10 cellular contexts compared by ENCODE assay signal in genomic region chr12:6763380-6763779, GRCh38. TPM values are rescaled to one million over a fixed set of nuclear protein-coding genes. Genes with fewer than 3 reads are reported as not detected.
DNase-seq lines count a peak whose midpoint lies in the region; ATAC-seq and TF ChIP-seq lines count a peak whose summit lies in the region.
"Had no signal": no experiment of that assay in that cellular context is flagged by ENCODE, and none has a peak within 500 bp of the region (broad histone marks: within the 10 kb centered on the region; RNA-seq: fewer than 3 reads in every experiment).

No MANE protein-coding gene starts in this region.

- H3K4me1 Mint-ChIP-seq in activated CD8-positive, alpha-beta T cell treated with anti-CD3 and anti-CD28 coated beads for 36 hours (ENCODE audit: low read depth): peaks cover 29% of the 10 kb centered on the region

- CTCF ChIA-PET in HEK293T (lab: Yijun Ruan, JAX): interaction anchor here (0.7 to 0.8 kb wide), 3 partner anchors 11 to 191 kb away, joined by 3 to 5 read pairs (median 3); partner anchors contain the start of gene MLF2
- CTCF ChIA-PET in activated CD8-positive, alpha-beta T cell treated with anti-CD3 and anti-CD28 coated beads for 36 hours (lab: Charles Lee): interaction anchor here (1.0 to 16.4 kb wide), 4 partner anchors 10 to 65 kb away, joined by 3 to 341 read pairs (median 10); partner anchors contain the start of genes GPR162, MLF2 and P3H3

- H3K27me3 ChIP-seq in ascending aorta: no peaks in the 10 kb centered on the region
- H3K27me3 ChIP-seq in layer of hippocampus (ENCODE audit: control insufficient read depth, insufficient read depth, low read length): no peaks in the 10 kb centered on the region
- H3K27me3 ChIP-seq in spleen (replicated peaks in 1 of 7): peaks cover 0 to 44% (median 11%) of the 10 kb centered on the region in 7 donors

- POLR2A ChIA-PET in HEK293T (lab: Yijun Ruan, JAX): interaction anchor here (0.9 to 8.6 kb wide), 3 partner anchors 10 to 65 kb away, joined by 3 to 148 read pairs (median 4); partner anchors contain the start of genes COPS7A, MLF2 and P3H3
- POLR2A ChIA-PET in activated CD8-positive, alpha-beta T cell treated with anti-CD3 and anti-CD28 coated beads for 36 hours (lab: Charles Lee): interaction anchor here (0.6 to 1.1 kb wide), 3 partner anchors 9 to 73 kb away, joined by 3 to 7 read pairs (median 3); partner anchors contain the start of gene MLF2

- H3K9me3 ChIP-seq in ascending aorta (no peaks in the 10 kb centered on the region), spleen (no peaks in the 10 kb centered on the region)

- WGBS in spleen, 5 donors: 67 to 79% (median 71%) methylated on average over 4 of the region's 4 CpGs

- peaks cover 4% of the 10 kb centered on the region for H3K36me3 Mint-ChIP-seq in activated CD8-positive, alpha-beta T cell treated with anti-CD3 and anti-CD28 coated beads for 36 hours (ENCODE audit: low read depth)

- H3K4me3 Mint-ChIP-seq in activated CD8-positive, alpha-beta T cell treated with anti-CD3 and anti-CD28 coated beads for 36 hours: no peak overlapping the region
- H3K4me3 Mint-ChIP-seq: activated T-cell treated with anti-CD3 and anti-CD28 coated beads, Interleukin-2, amount 50 U/mL, for 4 hours had no signal

- DNase-seq in HEK293T (ENCODE audit: extremely low spot score) (no peak), ascending aorta (ENCODE audit: low spot score in 2 of 2) (no peak), spleen (no peak), HPDE6-E6E7 (ENCODE audit: extremely low spot score) (no peak), NCI-H82 treated with DMSO at 0.1 percent for 48 hours (lab: John Stamatoyannopoulos, UW; ENCODE audit: unreplicated experiment) (no peak)
- DNase-seq in activated CD8-positive, alpha-beta T cell treated with anti-CD3 and anti-CD28 coated beads for 36 hours: no peak
- DNase-seq: activated T-cell treated with anti-CD3 and anti-CD28 coated beads, Interleukin-2, amount 50 U/mL, for 4 hours; NCI-H1105 had no signal

- H3K27ac ChIP-seq in ascending aorta (peak overlapping the region; percentile 84 to 97), layer of hippocampus (ENCODE audit: low read depth, low read length) (peak overlapping the region; percentile 98), spleen (peak overlapping the region; percentile 60 to 91 (median 82))

- peaks cover 31% of the 10 kb centered on the region for H3K27me3 Mint-ChIP-seq in activated CD8-positive, alpha-beta T cell treated with anti-CD3 and anti-CD28 coated beads for 36 hours

- no peaks in the 10 kb centered on the region for H3K9me3 Mint-ChIP-seq in activated CD8-positive, alpha-beta T cell treated with anti-CD3 and anti-CD28 coated beads for 36 hours
- H3K9me3 Mint-ChIP-seq: activated T-cell treated with anti-CD3 and anti-CD28 coated beads, Interleukin-2, amount 50 U/mL, for 4 hours had no signal

- intact Hi-C loops in ascending aorta (cut with DNase I) (no loop called here), spleen (cut with DNase I; ENCODE audit: low total_unique reads) (no loop called here)
- intact Hi-C loops in activated CD8-positive, alpha-beta T cell treated with anti-CD3 and anti-CD28 coated beads for 36 hours (cut with micrococcal nuclease): no loop called here

- no peak for TF ChIP-seq POLR2A in spleen (IDR thresholded peaks at IDR 0.05)

- no peak for TF ChIP-seq CTCF in ascending aorta (IDR thresholded peaks at IDR 0.05)
- TF ChIP-seq CTCF in spleen (IDR thresholded peaks at IDR 0.05 in 8 of 11, conservative IDR thresholded peaks at IDR 0.05 in 3 of 11): no peak
- no peak for TF ChIP-seq CTCF in activated CD8-positive, alpha-beta T cell treated with anti-CD3 and anti-CD28 coated beads for 36 hours (IDR thresholded peaks at IDR 0.05)

- H3K4me1 ChIP-seq in ascending aorta: peaks cover 6 to 21% of the 10 kb centered on the region in 2 donors
- H3K4me1 ChIP-seq in spleen: peaks cover 9 to 48% (median 41%) of the 10 kb centered on the region in 6 donors

- no peaks in the 10 kb centered on the region for H3K36me3 ChIP-seq in ascending aorta
- no peaks in the 10 kb centered on the region for H3K36me3 ChIP-seq in spleen

- H3K27ac Mint-ChIP-seq in activated CD8-positive, alpha-beta T cell treated with anti-CD3 and anti-CD28 coated beads for 36 hours: no peak overlapping the region

- H3K4me3 ChIP-seq in ascending aorta (peak overlapping the region in 1 of 2 donors; percentile 97), spleen (peak overlapping the region in 2 of 8 donors; percentile 8 to 47)

- no peak for ATAC-seq in HG02884 (IDR thresholded peaks at IDR 0.05; ENCODE audit: unreplicated experiment)
- no peak for ATAC-seq in activated CD8-positive, alpha-beta T cell treated with anti-CD3 and anti-CD28 coated beads for 36 hours

TF ChIP-seq in HEK293T, 16 proteins besides CTCF, POLR2A, EP300 and RAD21:
- no peak for TF ChIP-seq LEF1 (IDR thresholded peaks at IDR 0.05; ENCODE audit: borderline replicate concordance)
- no peak for TF ChIP-seq ZNF384 (IDR thresholded peaks at IDR 0.05)
- TF ChIP-seq TARDBP (IDR thresholded peaks at IDR 0.05): no peak
- no peak for TF ChIP-seq SP1 (IDR thresholded peaks at IDR 0.05)
- no peak for TF ChIP-seq FOXM1 (IDR thresholded peaks at IDR 0.05; ENCODE audit: borderline replicate concordance)
- peak; percentile 59 for TF ChIP-seq L3MBTL2 (conservative IDR thresholded peaks at IDR 0.05)

RNA-seq across cellular contexts. Expression of gene PTMS, which starts 2.8 kb away (rescaled TPM):
- total RNA-seq in ascending aorta: 361 TPM
- total RNA-seq in spleen: 100 to 1,000 TPM in 1 of 7 donors, 10 to 100 TPM in 6; 47.4 to 130 (median 89.1) TPM
- 100 to 1,000 TPM in 2 of 3 donors, 10 to 100 TPM in 1; 70.5 to 169 (median 102) TPM for polyA plus RNA-seq in spleen
- 10 to 100 TPM; 78.6 TPM for total RNA-seq in activated CD8-positive, alpha-beta T cell treated with anti-CD3 and anti-CD28 coated beads for 36 hours

RNA-seq across cellular contexts. Expression of gene LAG3, which starts 8.9 kb away (rescaled TPM):
- not detected for total RNA-seq in ascending aorta
- total RNA-seq in spleen: 10 to 100 TPM in 6 of 7 donors, 1 to 10 TPM in 1; 9.4 to 29.4 (median 17.9) TPM
- 1 to 10 TPM; 3.7 to 4.7 (median 4.5) TPM for polyA plus RNA-seq in spleen
- 100 to 1,000 TPM; 264 to 268 TPM for total RNA-seq in activated CD8-positive, alpha-beta T cell treated with anti-CD3 and anti-CD28 coated beads for 36 hours

RNA-seq across cellular contexts. Expression of gene MLF2, which starts 10.4 kb away (rescaled TPM):
- 145 TPM for total RNA-seq in ascending aorta
- 100 to 1,000 TPM in 5 of 7 donors, 10 to 100 TPM in 2; 85.4 to 123 (median 104) TPM for total RNA-seq in spleen
- 100 to 1,000 TPM in 2 of 3 donors, 10 to 100 TPM in 1; 78.0 to 116 (median 101) TPM for polyA plus RNA-seq in spleen
- total RNA-seq in activated CD8-positive, alpha-beta T cell treated with anti-CD3 and anti-CD28 coated beads for 36 hours: 100 to 1,000 TPM; 149 to 151 TPM

RNA-seq across cellular contexts. Expression of gene CD4, which starts 25.9 kb away (rescaled TPM):
- total RNA-seq in ascending aorta (2.6 TPM), spleen (100 to 1,000 TPM; 104 to 207 (median 180) TPM)
- 10 to 100 TPM; 21.8 to 32.8 (median 23.3) TPM for polyA plus RNA-seq in spleen
- 10 to 100 TPM; 11.1 to 14.1 TPM for total RNA-seq in activated CD8-positive, alpha-beta T cell treated with anti-CD3 and anti-CD28 coated beads for 36 hours

RNA-seq across cellular contexts. Expression of gene COPS7A, which starts 39.5 kb away (rescaled TPM):
- total RNA-seq in ascending aorta: 221 TPM
- 10 to 100 TPM; 40.5 to 61.9 (median 49.9) TPM for total RNA-seq in spleen
- 10 to 100 TPM; 29.6 to 50.6 (median 33.7) TPM for polyA plus RNA-seq in spleen
- total RNA-seq in activated CD8-positive, alpha-beta T cell treated with anti-CD3 and anti-CD28 coated beads for 36 hours: 10 to 100 TPM; 35.9 to 38.8 TPM

Comparison
In these comparisons a context has a peak if more than half of its experiments do, and no peak if none do; other contexts are left out.
1. RNA of gene LAG3, which starts 8.9 kb away (total RNA-seq): 264 to 268 TPM in activated CD8-positive, alpha-beta T cell treated with anti-CD3 and anti-CD28 coated beads for 36 hours and 9.4 to 29.4 TPM in spleen; not detected in ascending aorta (single experiment); every median in the first group is over 10 times any median in the second.
2. Peak in every context shown above with its lines, with median percentiles within 50 percentile points of each other: H3K27ac ChIP-seq.